ENCODE assay signal across 1 cellular context in the genomic region with DNA sequence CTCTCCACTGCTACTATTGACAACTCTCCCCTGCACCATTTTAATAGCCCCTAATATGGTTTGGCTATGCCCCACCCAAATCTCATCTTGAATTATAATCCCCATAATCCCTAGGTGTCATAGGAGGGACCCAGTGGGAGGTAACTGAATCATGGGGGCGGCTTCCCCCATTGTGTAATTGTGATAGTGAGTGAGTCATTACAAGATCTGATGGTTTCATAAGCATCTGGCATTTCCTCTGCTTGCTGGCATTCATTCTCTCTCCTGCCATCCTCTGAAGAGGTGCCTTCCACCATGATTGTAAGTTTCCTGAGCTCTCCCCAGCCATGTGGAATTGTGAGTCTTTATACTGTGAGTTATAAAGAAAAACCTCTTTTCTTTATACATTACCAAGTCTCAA.
TF ChIP-seq lines count a peak whose summit lies in the region.

No MANE protein-coding gene starts in this region.

TF ChIP-seq in HepG2, 621 proteins besides CTCF, POLR2A, EP300 and RAD21 (continued from another document):
- TF ChIP-seq, protein P1, sequence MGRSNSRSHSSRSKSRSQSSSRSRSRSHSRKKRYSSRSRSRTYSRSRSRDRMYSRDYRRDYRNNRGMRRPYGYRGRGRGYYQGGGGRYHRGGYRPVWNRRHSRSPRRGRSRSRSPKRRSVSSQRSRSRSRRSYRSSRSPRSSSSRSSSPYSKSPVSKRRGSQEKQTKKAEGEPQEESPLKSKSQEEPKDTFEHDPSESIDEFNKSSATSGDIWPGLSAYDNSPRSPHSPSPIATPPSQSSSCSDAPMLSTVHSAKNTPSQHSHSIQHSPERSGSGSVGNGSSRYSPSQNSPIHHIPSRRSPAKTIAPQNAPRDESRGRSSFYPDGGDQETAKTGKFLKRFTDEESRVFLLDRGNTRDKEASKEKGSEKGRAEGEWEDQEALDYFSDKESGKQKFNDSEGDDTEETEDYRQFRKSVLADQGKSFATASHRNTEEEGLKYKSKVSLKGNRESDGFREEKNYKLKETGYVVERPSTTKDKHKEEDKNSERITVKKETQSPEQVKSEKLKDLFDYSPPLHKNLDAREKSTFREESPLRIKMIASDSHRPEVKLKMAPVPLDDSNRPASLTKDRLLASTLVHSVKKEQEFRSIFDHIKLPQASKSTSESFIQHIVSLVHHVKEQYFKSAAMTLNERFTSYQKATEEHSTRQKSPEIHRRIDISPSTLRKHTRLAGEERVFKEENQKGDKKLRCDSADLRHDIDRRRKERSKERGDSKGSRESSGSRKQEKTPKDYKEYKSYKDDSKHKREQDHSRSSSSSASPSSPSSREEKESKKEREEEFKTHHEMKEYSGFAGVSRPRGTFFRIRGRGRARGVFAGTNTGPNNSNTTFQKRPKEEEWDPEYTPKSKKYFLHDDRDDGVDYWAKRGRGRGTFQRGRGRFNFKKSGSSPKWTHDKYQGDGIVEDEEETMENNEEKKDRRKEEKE (IDR thresholded peaks at IDR 0.05) = no peak
- TF ChIP-seq SATB2 (CRISPR knock-in tag; IDR thresholded peaks at IDR 0.05) (no peak), ATM (IDR thresholded peaks at IDR 0.05; ENCODE audit: borderline replicate concordance) (no peak), MZF1 (CRISPR knock-in tag; IDR thresholded peaks at IDR 0.05; ENCODE audit: borderline replicate concordance) (no peak), RBM22 (optimal IDR thresholded peaks at IDR 0.05; ENCODE audit: low read length) (no peak), NFIB (CRISPR knock-in tag; IDR thresholded peaks at IDR 0.05; ENCODE audit: borderline replicate concordance) (no peak), ZNF326 (CRISPR knock-in tag; IDR thresholded peaks at IDR 0.05; ENCODE audit: borderline replicate concordance) (no peak), ZZZ3 (CRISPR knock-in tag; IDR thresholded peaks at IDR 0.05; ENCODE audit: borderline replicate concordance) (no peak), GATAD2A (CRISPR knock-in tag; IDR thresholded peaks at IDR 0.05) (no peak), GABPA (IDR thresholded peaks at IDR 0.05; ENCODE audit: low read depth, low read length) (no peak), GABPA (CRISPR knock-in tag; IDR thresholded peaks at IDR 0.05; ENCODE audit: low read depth) (no peak), REL (CRISPR knock-in tag; conservative IDR thresholded peaks at IDR 0.05) (no peak)
- TF ChIP-seq, protein P2, sequence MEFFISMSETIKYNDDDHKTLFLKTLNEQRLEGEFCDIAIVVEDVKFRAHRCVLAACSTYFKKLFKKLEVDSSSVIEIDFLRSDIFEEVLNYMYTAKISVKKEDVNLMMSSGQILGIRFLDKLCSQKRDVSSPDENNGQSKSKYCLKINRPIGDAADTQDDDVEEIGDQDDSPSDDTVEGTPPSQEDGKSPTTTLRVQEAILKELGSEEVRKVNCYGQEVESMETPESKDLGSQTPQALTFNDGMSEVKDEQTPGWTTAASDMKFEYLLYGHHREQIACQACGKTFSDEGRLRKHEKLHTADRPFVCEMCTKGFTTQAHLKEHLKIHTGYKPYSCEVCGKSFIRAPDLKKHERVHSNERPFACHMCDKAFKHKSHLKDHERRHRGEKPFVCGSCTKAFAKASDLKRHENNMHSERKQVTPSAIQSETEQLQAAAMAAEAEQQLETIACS (CRISPR knock-in tag; IDR thresholded peaks at IDR 0.05) = no peak
